21 cellular contexts compared by ENCODE assay signal in genomic region chr19:5157186-5157585, GRCh38.
"Had no signal": no experiment of that assay in that cellular context is flagged by ENCODE, and none has a peak within 500 bp of the region (broad histone marks: within the 10 kb centered on the region; RNA-seq: fewer than 3 reads in every experiment).

No MANE protein-coding gene starts in this region.

- H3K36me3 ChIP-seq: uterus had no signal

- H3K27ac ChIP-seq: heart left ventricle, parathyroid adenoma, psoas muscle, skin epidermis, tibial artery, upper lobe of left lung, uterus had no signal

- H3K4me3 ChIP-seq: heart left ventricle, lung, psoas muscle, skin epidermis, tibial artery, upper lobe of left lung, uterus had no signal

- H3K4me1 ChIP-seq: heart left ventricle, parathyroid adenoma, upper lobe of left lung, uterus had no signal

- H3K9me3 Mint-ChIP-seq: natural killer cell treated with Interleukin-12 subunit alpha and Interleukin-12 subunit beta and Interleukin-15 and Interleukin-18, amount 100 ng/mL, for 72 hours; stimulated activated naive CD8-positive, alpha-beta T cell treated with anti-CD3 and anti-CD28 coated beads, Interleukin-15, Interleukin-2, amounts not matched to agents 100 ng/mL and 50 ng/mL, for 24 hours had no signal

- H3K4me3 Mint-ChIP-seq: dendritic cell treated with granulocyte-macrophage colony-stimulating factor and Interleukin-4, amounts not matched to agents 40 ng/mL and 50 ng/mL, for 4 days; natural killer cell treated with Interleukin-12 subunit alpha and Interleukin-12 subunit beta and Interleukin-15 and Interleukin-18, amount 100 ng/mL, for 72 hours; stimulated activated naive CD8-positive, alpha-beta T cell treated with anti-CD3 and anti-CD28 coated beads, Interleukin-15, Interleukin-2, amounts not matched to agents 100 ng/mL and 50 ng/mL, for 24 hours had no signal

- H3K27me3 ChIP-seq: heart left ventricle, tibial artery, upper lobe of left lung, uterus had no signal

- ATAC-seq: left colon, left ventricle myocardium superior, sciatic nerve had no signal

- H3K36me3 Mint-ChIP-seq: natural killer cell treated with Interleukin-12 subunit alpha and Interleukin-12 subunit beta and Interleukin-15 and Interleukin-18, amount 100 ng/mL, for 72 hours had no signal

- H2AFZ ChIP-seq: parathyroid adenoma had no signal

- H3K27ac Mint-ChIP-seq: dendritic cell treated with granulocyte-macrophage colony-stimulating factor and Interleukin-4, amounts not matched to agents 40 ng/mL and 50 ng/mL, for 4 days; natural killer cell treated with Interleukin-12 subunit alpha and Interleukin-12 subunit beta and Interleukin-15 and Interleukin-18, amount 100 ng/mL, for 72 hours; stimulated activated naive CD8-positive, alpha-beta T cell treated with anti-CD3 and anti-CD28 coated beads, Interleukin-15, Interleukin-2, amounts not matched to agents 100 ng/mL and 50 ng/mL, for 24 hours had no signal

- DNase-seq: erythroblast; foreskin melanocyte; hippocampal formation; left colon; left ventricle myocardium superior; mesenchymal stem cell; midbrain; psoas muscle; retina; stimulated activated CD4-positive, alpha-beta T cell treated with anti-CD3 and anti-CD28 coated beads, Interleukin-12 subunit alpha, Interleukin-12 subunit beta, amount 100 ng/mL, for 4 hours; uterus had no signal

- H3K9ac ChIP-seq: parathyroid adenoma had no signal

- H3K27me3 Mint-ChIP-seq: natural killer cell treated with Interleukin-12 subunit alpha and Interleukin-12 subunit beta and Interleukin-15 and Interleukin-18, amount 100 ng/mL, for 72 hours; stimulated activated naive CD8-positive, alpha-beta T cell treated with anti-CD3 and anti-CD28 coated beads, Interleukin-15, Interleukin-2, amounts not matched to agents 100 ng/mL and 50 ng/mL, for 24 hours had no signal
